Comparison of ENCODE assay signal across 8 cellular contexts in genomic region chr13:97018029-97018819, GRCh38. TPM values are rescaled to one million over a fixed set of nuclear protein-coding genes. Genes with fewer than 3 reads are reported as not detected.
DNase-seq lines count a peak whose midpoint lies in the region; ATAC-seq and TF ChIP-seq lines count a peak whose summit lies in the region.

No MANE protein-coding gene starts in this region.

- H3K4me3 Mint-ChIP-seq in activated CD4-positive, alpha-beta T cell treated with anti-CD3 and anti-CD28 coated beads for 36 hours: no peak overlapping the region

- H3K4me3 ChIP-seq in HUES64 (ENCODE audit: low read length): peak overlapping the region; percentile 28
- H3K4me3 ChIP-seq in colonic mucosa: no peak overlapping the region
- H3K4me3 ChIP-seq in left lung: no peak overlapping the region
- H3K4me3 ChIP-seq in suprapubic skin: no peak overlapping the region

- intact Hi-C loops in activated CD4-positive, alpha-beta T cell treated with anti-CD3 and anti-CD28 coated beads for 36 hours (cut with DNase I, micrococcal nuclease): loop anchor here (1.0 to 2.0 kb wide), 4 partner anchors 10 to 783 kb away; no protein-coding TSS in a partner anchor
- intact Hi-C loops in colonic mucosa (cut with DNase I) (no loop called here), left lung (cut with DNase I) (no loop called here)

- H3K9me3 ChIP-seq in HUES64 (ENCODE audit: insufficient read depth, low read depth, low read length) (no peaks in the 10 kb centered on the region), colonic mucosa (no peaks in the 10 kb centered on the region), left lung (no peaks in the 10 kb centered on the region), suprapubic skin (no peaks in the 10 kb centered on the region)

- POLR2A ChIA-PET in activated CD4-positive, alpha-beta T cell treated with anti-CD3 and anti-CD28 coated beads for 36 hours (lab: Charles Lee): no interaction called here
- POLR2A ChIA-PET in RWPE1 (lab: Yijun Ruan, JAX; ENCODE audit: low non-redundant PET): no interaction called here

- H3K36me3 ChIP-seq in HUES64 (ENCODE audit: insufficient read depth, low read length) (no peaks in the 10 kb centered on the region), colonic mucosa (no peaks in the 10 kb centered on the region), left lung (no peaks in the 10 kb centered on the region), suprapubic skin (no peaks in the 10 kb centered on the region)

- no peaks in the 10 kb centered on the region for H3K36me3 Mint-ChIP-seq in activated CD4-positive, alpha-beta T cell treated with anti-CD3 and anti-CD28 coated beads for 36 hours (ENCODE audit: low read depth)

- H3K27me3 ChIP-seq in HUES64 (ENCODE audit: insufficient read depth, low read length): peaks cover 8% of the 10 kb centered on the region; the same call in 1 of the 2 replicates
- H3K27me3 ChIP-seq in colonic mucosa: no peaks in the 10 kb centered on the region
- peaks cover 7 to 52% of the 10 kb centered on the region in 2 donors for H3K27me3 ChIP-seq in left lung
- peaks cover 11% of the 10 kb centered on the region for H3K27me3 ChIP-seq in suprapubic skin

- DNase-seq in activated CD4-positive, alpha-beta T cell treated with anti-CD3 and anti-CD28 coated beads for 36 hours: peak; percentile 50
- DNase-seq in activated CD4-positive, alpha-beta T cell treated with anti-CD3 and anti-CD28 coated beads for 1 hour: no peak
- peak; percentile 38 for DNase-seq in RWPE1 (ENCODE audit: low spot score)
- peak; percentile 35 for DNase-seq in colonic mucosa
- DNase-seq in left lung: no peak
- no peak for DNase-seq in suprapubic skin (ENCODE audit: low spot score in 2 of 2)

- no peak overlapping the region for H3K27ac ChIP-seq in HUES64 (ENCODE audit: low read depth, low read length)
- no peak overlapping the region for H3K27ac ChIP-seq in RWPE1
- no peak overlapping the region for H3K27ac ChIP-seq in colonic mucosa
- H3K27ac ChIP-seq in left lung: no peak overlapping the region
- H3K27ac ChIP-seq in suprapubic skin: no peak overlapping the region

- WGBS in HUES64: 19% methylated on average over 12 of the region's 13 CpGs
- WGBS in suprapubic skin: 17% methylated on average over 13 of the region's 13 CpGs

- H3K4me1 ChIP-seq in HUES64 (ENCODE audit: insufficient read depth, low read length) (no peaks in the 10 kb centered on the region; the same call in 1 of the 2 replicates), colonic mucosa (no peaks in the 10 kb centered on the region), left lung (no peaks in the 10 kb centered on the region), suprapubic skin (no peaks in the 10 kb centered on the region)

- no peak overlapping the region for H3K9ac ChIP-seq in HUES64 (ENCODE audit: low read depth, low read length)
- H3K9ac ChIP-seq in colonic mucosa (ENCODE audit: low read depth in 2 of 2, low read length in 2 of 2): no peak overlapping the region

- TF ChIP-seq POLR2A in suprapubic skin (IDR thresholded peaks at IDR 0.05): no peak

- peaks cover 41% of the 10 kb centered on the region for H3K27me3 Mint-ChIP-seq in activated CD4-positive, alpha-beta T cell treated with anti-CD3 and anti-CD28 coated beads for 36 hours

- CTCF ChIA-PET in activated CD4-positive, alpha-beta T cell treated with anti-CD3 and anti-CD28 coated beads for 36 hours (lab: Charles Lee): interaction anchor here (0.5 to 3.8 kb wide), 15 partner anchors 10 to 1338 kb away, joined by 3 to 11 read pairs (median 4); no protein-coding TSS in a partner anchor
- CTCF ChIA-PET in RWPE1 (lab: Yijun Ruan, JAX): interaction anchor here (0.6 to 0.9 kb wide), 7 partner anchors 9 to 801 kb away, joined by 3 to 4 read pairs (median 4); no protein-coding TSS in a partner anchor

- TF ChIP-seq CTCF in RWPE1 (conservative IDR thresholded peaks at IDR 0.05; ENCODE audit: low read depth): peak; percentile 90
- peak; percentile 85 for TF ChIP-seq CTCF in colonic mucosa (IDR thresholded peaks at IDR 0.05)
- peak; percentile 68 to 86 for TF ChIP-seq CTCF in left lung (IDR thresholded peaks at IDR 0.05)
- peak; percentile 71 to 79 for TF ChIP-seq CTCF in suprapubic skin (IDR thresholded peaks at IDR 0.05)

- ATAC-seq in activated CD4-positive, alpha-beta T cell treated with anti-CD3 and anti-CD28 coated beads for 36 hours: peak; percentile 68
- ATAC-seq in GM21529 (IDR thresholded peaks at IDR 0.05; ENCODE audit: unreplicated experiment) (peak; percentile 96), left lung (peak; percentile 91)

- no peak for TF ChIP-seq EP300 in suprapubic skin (IDR thresholded peaks at IDR 0.05)

- no peak overlapping the region for H3K27ac Mint-ChIP-seq in activated CD4-positive, alpha-beta T cell treated with anti-CD3 and anti-CD28 coated beads for 36 hours

- peaks cover 7% of the 10 kb centered on the region for H3K4me1 Mint-ChIP-seq in activated CD4-positive, alpha-beta T cell treated with anti-CD3 and anti-CD28 coated beads for 36 hours

- H3K9me3 Mint-ChIP-seq in activated CD4-positive, alpha-beta T cell treated with anti-CD3 and anti-CD28 coated beads for 36 hours (ENCODE audit: low read depth): no peaks in the 10 kb centered on the region

RNA-seq across cellular contexts. Expression of gene OXGR1, which starts 23.9 kb away (rescaled TPM):
- not detected for total RNA-seq in activated CD4-positive, alpha-beta T cell treated with anti-CD3 and anti-CD28 coated beads for 36 hours
- 0.95 TPM for polyA plus RNA-seq in HUES64 (2013, experiment 1 of 2)
- 1.2 TPM for polyA plus RNA-seq in HUES64 (2013, experiment 2 of 2)
- 1 to 10 TPM; 1.3 to 2.1 TPM for total RNA-seq in colonic mucosa
- total RNA-seq in left lung: under 1 TPM; 0.23 to 0.68 TPM
- 10 to 100 TPM in 2 of 4 donors, 1 to 10 TPM in 2; 3.8 to 19.5 (median 8.7) TPM for total RNA-seq in suprapubic skin

Comparison
In these comparisons a context has a peak if more than half of its experiments do, and no peak if none do; other contexts are left out.
1. DNase-seq: peak in activated CD4-positive, alpha-beta T cell treated with anti-CD3 and anti-CD28 coated beads for 36 hours (single experiment), RWPE1 (single experiment) and colonic mucosa (single experiment); none in activated CD4-positive, alpha-beta T cell treated with anti-CD3 and anti-CD28 coated beads for 1 hour (single experiment), left lung (0 of 2) and suprapubic skin (0 of 2).
2. intact Hi-C loops: an anchor here in activated CD4-positive, alpha-beta T cell treated with anti-CD3 and anti-CD28 coated beads for 36 hours (1.0 to 2.0 kb wide); none called in colonic mucosa and left lung.
3. Peak in every context shown above with its lines, with median percentiles within 50 percentile points of each other: ATAC-seq and CTCF ChIP-seq.